16 cellular contexts compared by ENCODE assay signal in the genomic region with DNA sequence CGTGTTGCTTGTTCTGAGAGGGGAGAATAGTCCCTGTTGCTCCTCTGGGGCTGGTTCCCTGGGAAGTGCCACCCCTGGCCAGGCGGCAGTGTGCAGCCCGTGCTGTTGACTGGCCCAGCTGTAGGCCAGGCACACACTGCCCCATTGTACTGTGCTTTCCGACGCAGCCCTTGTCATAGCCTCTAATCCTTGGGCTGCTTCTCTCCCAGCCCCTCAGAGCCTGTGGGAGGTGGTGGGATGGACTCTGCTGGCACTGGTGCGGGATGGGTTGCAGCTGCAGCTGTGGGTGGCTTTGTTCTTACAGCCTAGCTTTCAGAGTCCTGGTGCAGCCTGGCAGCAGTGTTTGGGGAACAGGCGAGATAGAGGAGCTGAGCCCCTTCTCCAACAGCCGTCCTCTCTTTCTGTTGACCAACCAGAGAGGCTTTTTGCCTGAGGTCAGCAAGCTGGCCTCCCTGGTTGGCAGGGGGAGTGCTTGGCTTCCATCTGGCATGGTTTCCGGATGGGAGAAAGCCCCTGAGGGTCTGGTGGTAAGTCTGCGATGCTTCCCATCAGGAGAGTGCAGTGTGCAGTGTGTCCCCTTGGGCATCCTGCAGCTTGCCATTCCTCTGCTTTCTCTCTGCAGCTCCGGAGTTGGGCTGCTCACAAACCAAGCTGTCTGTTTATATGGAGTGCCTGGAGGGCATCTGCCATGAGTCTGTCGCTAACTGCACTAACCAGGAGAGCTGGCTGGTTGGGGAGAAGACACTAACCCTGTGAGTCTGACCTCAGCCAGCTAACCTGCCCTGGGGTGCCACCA. TPM values are rescaled to one million over a fixed set of nuclear protein-coding genes. Genes with fewer than 3 reads are reported as not detected.
DNase-seq lines count a peak whose midpoint lies in the region; ATAC-seq and TF ChIP-seq lines count a peak whose summit lies in the region.
"Had no signal": no experiment of that assay in that cellular context is flagged by ENCODE, and none has a peak within 500 bp of the region (broad histone marks: within the 10 kb centered on the region; RNA-seq: fewer than 3 reads in every experiment).

No MANE protein-coding gene starts in this region.

- H3K4me1 ChIP-seq in GM23338 (ENCODE audit: insufficient read depth), result peaks cover 7% of the 10 kb centered on the region
- H3K4me1 ChIP-seq in gastrocnemius medialis, result no peaks in the 10 kb centered on the region
- H3K4me1 ChIP-seq in left lung, result peaks cover 12 to 17% of the 10 kb centered on the region in 2 donors

- no peaks in the 10 kb centered on the region for H3K9me2 ChIP-seq in GM23338 (ENCODE audit: insufficient read depth)

- peaks cover 7% of the 10 kb centered on the region for H3K27me3 Mint-ChIP-seq in GM23338 (ENCODE audit: insufficient read depth, low read depth, poor library complexity)
- no peaks in the 10 kb centered on the region for H3K27me3 Mint-ChIP-seq in activated T-helper 17 cell treated with anti-CD3 and anti-CD28 coated beads, Interleukin-2, amount 50 U/mL, for 72 hours
- H3K27me3 Mint-ChIP-seq: B cell; naive thymus-derived CD4-positive, alpha-beta T cell; stimulated activated naive CD8-positive, alpha-beta T cell treated with anti-CD3 and anti-CD28 coated beads, Interleukin-15, amount 100 ng/mL, for 72 hours had no signal

- peaks cover 71% of the 10 kb centered on the region for H3K79me2 ChIP-seq in GM23338 (replicated peaks; ENCODE audit: insufficient read depth)

- H2AFZ ChIP-seq in GM23338, result no peak overlapping the region

- H3K27me3 ChIP-seq in GM23338 (ENCODE audit: insufficient read depth) (no peaks in the 10 kb centered on the region), gastrocnemius medialis (no peaks in the 10 kb centered on the region), left lung (no peaks in the 10 kb centered on the region)

- no peaks in the 10 kb centered on the region for H3K9me3 Mint-ChIP-seq in GM23338
- no peaks in the 10 kb centered on the region for H3K9me3 Mint-ChIP-seq in activated T-helper 17 cell treated with anti-CD3 and anti-CD28 coated beads, Interleukin-2, amount 50 U/mL, for 72 hours
- H3K9me3 Mint-ChIP-seq: naive thymus-derived CD4-positive, alpha-beta T cell; stimulated activated naive CD8-positive, alpha-beta T cell treated with anti-CD3 and anti-CD28 coated beads, Interleukin-15, amount 100 ng/mL, for 72 hours had no signal

- no peaks in the 10 kb centered on the region for H3F3A ChIP-seq in GM23338 (replicated peaks; ENCODE audit: low read depth)

- H4K20me1 ChIP-seq in GM23338 (replicated peaks; ENCODE audit: insufficient read depth), result peaks cover 41% of the 10 kb centered on the region

- H3K27ac ChIP-seq in GM23338 (ENCODE audit: low read depth) (no peak overlapping the region), gastrocnemius medialis (peak overlapping the region in 3 of 4 donors; percentile 62 to 81 (median 73)), left lung (no peak overlapping the region)

- no peak for ATAC-seq in GM23338
- ATAC-seq in activated T-helper 17 cell treated with anti-CD3 and anti-CD28 coated beads, Interleukin-2, amount 50 U/mL, for 72 hours (replicated peaks), result no peak
- ATAC-seq in gastrocnemius medialis, result no peak
- ATAC-seq in left lung, result no peak
- ATAC-seq: naive thymus-derived CD4-positive, alpha-beta T cell; stimulated activated naive CD8-positive, alpha-beta T cell treated with anti-CD3 and anti-CD28 coated beads, Interleukin-15, amount 100 ng/mL, for 72 hours had no signal

- H3K4me1 Mint-ChIP-seq in GM23338, result peaks cover 24% of the 10 kb centered on the region
- peaks cover 18% of the 10 kb centered on the region for H3K4me1 Mint-ChIP-seq in activated T-helper 17 cell treated with anti-CD3 and anti-CD28 coated beads, Interleukin-2, amount 50 U/mL, for 72 hours

- H3K4me3 ChIP-seq in GM23338 (no peak overlapping the region), gastrocnemius medialis (no peak overlapping the region), left lung (no peak overlapping the region)

- H3K9me3 ChIP-seq in gastrocnemius medialis (no peaks in the 10 kb centered on the region), left lung (no peaks in the 10 kb centered on the region)

- H3K4me3 Mint-ChIP-seq in GM23338, result no peak overlapping the region
- no peak overlapping the region for H3K4me3 Mint-ChIP-seq in activated T-helper 17 cell treated with anti-CD3 and anti-CD28 coated beads, Interleukin-2, amount 50 U/mL, for 72 hours
- H3K4me3 Mint-ChIP-seq: B cell; stimulated activated naive CD8-positive, alpha-beta T cell treated with anti-CD3 and anti-CD28 coated beads, Interleukin-15, amount 100 ng/mL, for 72 hours had no signal

- TF ChIP-seq POLR2A in gastrocnemius medialis (IDR thresholded peaks at IDR 0.05), result no peak

- no peak for TF ChIP-seq CTCF in GM23338 (conservative IDR thresholded peaks at IDR 0.05; ENCODE audit: low read depth in 2 of 2)
- no peak for TF ChIP-seq CTCF in gastrocnemius medialis (IDR thresholded peaks at IDR 0.05 in 4 of 5, conservative IDR thresholded peaks at IDR 0.05 in 1 of 5)
- TF ChIP-seq CTCF in left lung (IDR thresholded peaks at IDR 0.05), result no peak

- in situ Hi-C loops in gastrocnemius medialis (cut with MboI; ENCODE audit: low sequenced_read_pairs in 4 of 4), result no loop called here

- DNase-seq in GM23338 (ENCODE audit: low spot score), result no peak
- DNase-seq in medulla oblongata (ENCODE audit: extremely low spot score), result peak; percentile 96
- DNase-seq in gastrocnemius medialis, result no peak
- no peak for DNase-seq in left lung
- no peak for DNase-seq in GF-D8 (lab: John Stamatoyannopoulos, UW)
- no peak for DNase-seq in NCI-H1092 (lab: John Stamatoyannopoulos, UW)
- DNase-seq: activated naive CD4-positive, alpha-beta T cell; naive thymus-derived CD4-positive, alpha-beta T cell; NCI-H1417 treated with DMSO at 0.1 percent for 48 hours; NCI-H510A; small intestine; stimulated activated naive CD8-positive, alpha-beta T cell treated with anti-CD3 and anti-CD28 coated beads, Interleukin-15, amount 100 ng/mL, for 72 hours had no signal

- H3K4me2 ChIP-seq in GM23338, result no peak overlapping the region

- intact Hi-C loops in gastrocnemius medialis (cut with DNase I; ENCODE audit: low total_unique reads) (no loop called here), left lung (cut with DNase I) (loop anchor here in 1 of 2 donors (5.0 kb wide), 1 partner anchor 32 kb away; the partner anchor contains the start of gene DLK2)

- H3K27ac Mint-ChIP-seq in GM23338, result peak overlapping the region; percentile 61
- peak overlapping the region; percentile 62 for H3K27ac Mint-ChIP-seq in activated T-helper 17 cell treated with anti-CD3 and anti-CD28 coated beads, Interleukin-2, amount 50 U/mL, for 72 hours
- H3K27ac Mint-ChIP-seq: B cell had no signal

- H3K36me3 ChIP-seq in GM23338 (ENCODE audit: insufficient read depth) (no peaks in the 10 kb centered on the region), gastrocnemius medialis (no peaks in the 10 kb centered on the region), left lung (peaks cover 0 to 18% of the 10 kb centered on the region in 2 donors)

- peaks cover 7% of the 10 kb centered on the region; the same call in 2 of the 3 replicates for H3K36me3 Mint-ChIP-seq in GM23338 (ENCODE audit: low read depth)
- H3K36me3 Mint-ChIP-seq in activated T-helper 17 cell treated with anti-CD3 and anti-CD28 coated beads, Interleukin-2, amount 50 U/mL, for 72 hours (ENCODE audit: low read depth), result peaks cover 20% of the 10 kb centered on the region

TF ChIP-seq in GM23338, 12 proteins besides CTCF, POLR2A, EP300 and RAD21 (continues in another document):
- TF ChIP-seq NANOG (IDR thresholded peaks at IDR 0.05; ENCODE audit: borderline replicate concordance) (no peak), ZNF114 (CRISPR knock-in tag; IDR thresholded peaks at IDR 0.05) (no peak)

RNA-seq across cellular contexts. Expression of gene TJAP1, which starts 12.1 kb away (rescaled TPM):
- total RNA-seq in GM23338 (2014; rRNA removed; shearing (Covaris generic)), result 33.3 and 34.3 TPM in 2 replicates
- 16.9 and 17.6 TPM in 2 replicates for polyA plus RNA-seq in GM23338 (2016; fragmentation: Nextera tagmentation; extraction: Ambion mirVana)
- 10 to 100 TPM; 37.8 to 38.4 TPM for total RNA-seq in activated T-helper 17 cell treated with anti-CD3 and anti-CD28 coated beads, Interleukin-2, amount 50 U/mL, for 72 hours
- 10 to 100 TPM; 28.8 to 45.2 (median 37.7) TPM for total RNA-seq in gastrocnemius medialis
- 10 to 100 TPM; 24.5 to 27.9 TPM for total RNA-seq in left lung

RNA-seq across cellular contexts. Expression of gene LRRC73, which starts 20.7 kb away (rescaled TPM):
- total RNA-seq in GM23338 (2014; rRNA removed; shearing (Covaris generic)), result 0.08 and 0.59 TPM in 2 replicates
- polyA plus RNA-seq in GM23338 (2016; fragmentation: Nextera tagmentation; extraction: Ambion mirVana), result 0.26 TPM in 1 of 2 replicates, not detected in the other
- total RNA-seq in activated T-helper 17 cell treated with anti-CD3 and anti-CD28 coated beads, Interleukin-2, amount 50 U/mL, for 72 hours, result under 1 TPM; 0.26 to 0.35 TPM
- total RNA-seq in gastrocnemius medialis, result not detected
- total RNA-seq in left lung, result 1 to 10 TPM in 1 of 2 donors, under 1 TPM in 1; 0.52 to 1.5 TPM
- total RNA-seq: Daoy had no signal
- polyA plus RNA-seq: naive thymus-derived CD4-positive, alpha-beta T cell had no signal

RNA-seq across cellular contexts. Expression of gene YIPF3, which starts 27.3 kb away (rescaled TPM):
- total RNA-seq in GM23338 (2014; rRNA removed; shearing (Covaris generic)), result 94.3 and 119 TPM in 2 replicates
- polyA plus RNA-seq in GM23338 (2016; fragmentation: Nextera tagmentation; extraction: Ambion mirVana), result 60.6 and 64.4 TPM in 2 replicates
- 10 to 100 TPM; 51.5 to 66.7 TPM for total RNA-seq in activated T-helper 17 cell treated with anti-CD3 and anti-CD28 coated beads, Interleukin-2, amount 50 U/mL, for 72 hours
- total RNA-seq in gastrocnemius medialis (10 to 100 TPM; 55.6 to 97.9 (median 73.5) TPM), left lung (100 to 1,000 TPM; 101 to 128 TPM)

RNA-seq across cellular contexts. Expression of gene POLR1C, which starts 27.4 kb away (rescaled TPM):
- 18.1 and 26.6 TPM in 2 replicates for total RNA-seq in GM23338 (2014; rRNA removed; shearing (Covaris generic))
- 47.0 and 48.9 TPM in 2 replicates for polyA plus RNA-seq in GM23338 (2016; fragmentation: Nextera tagmentation; extraction: Ambion mirVana)
- total RNA-seq in activated T-helper 17 cell treated with anti-CD3 and anti-CD28 coated beads, Interleukin-2, amount 50 U/mL, for 72 hours, result 10 to 100 TPM; 30.1 to 67.8 TPM
- total RNA-seq in gastrocnemius medialis (10 to 100 TPM; 13.4 to 25.1 (median 16.7) TPM), left lung (10 to 100 TPM; 31.9 to 46.3 TPM)

RNA-seq across cellular contexts. Expression of gene DLK2, which starts 34.1 kb away (rescaled TPM):
- total RNA-seq in GM23338 (2014; rRNA removed; shearing (Covaris generic)), result 0.16 and 0.21 TPM in 2 replicates
- polyA plus RNA-seq in GM23338 (2016; fragmentation: Nextera tagmentation; extraction: Ambion mirVana), result 0.47 and 0.57 TPM in 2 replicates
- total RNA-seq in activated T-helper 17 cell treated with anti-CD3 and anti-CD28 coated beads, Interleukin-2, amount 50 U/mL, for 72 hours, result 1 to 10 TPM; 1.3 to 2.8 TPM
- total RNA-seq in gastrocnemius medialis (under 1 TPM in 1 of 4 donors, not detected in 3; 0.20 TPM), left lung (1 to 10 TPM in 1 of 2 donors, under 1 TPM in 1; 0.93 to 1.0 TPM)
- total RNA-seq: B cell, OCI-LY7 had no signal

Comparison
In these comparisons a context has a peak if more than half of its experiments do, and no peak if none do; other contexts are left out.
1. H3K27ac ChIP-seq: peak in gastrocnemius medialis (3 of 4); none in GM23338 (single experiment) and left lung (0 of 2).